ENCODE assay signal across 19 cellular contexts in genomic region chr21:29477941-29478340, GRCh38.
DNase-seq lines count a peak whose midpoint lies in the region; ATAC-seq and TF ChIP-seq lines count a peak whose summit lies in the region.
"Had no signal": no experiment of that assay in that cellular context is flagged by ENCODE, and none has a peak within 500 bp of the region (broad histone marks: within the 10 kb centered on the region; RNA-seq: fewer than 3 reads in every experiment).

No MANE protein-coding gene starts in this region.

- H3K9me3 ChIP-seq in left lung: no peaks in the 10 kb centered on the region

- intact Hi-C loops in left lung (cut with DNase I): loop anchor here in 1 of 2 donors (10.0 kb wide), 1 partner anchor 367 kb away; no protein-coding TSS in a partner anchor

- H3K4me1 ChIP-seq in left lung: peaks cover 0 to 6% of the 10 kb centered on the region in 2 donors
- H3K4me1 ChIP-seq: parathyroid adenoma had no signal

- H3K4me3 ChIP-seq in astrocyte of the spinal cord (ENCODE audit: low read depth, low read length): no peak overlapping the region
- H3K4me3 ChIP-seq in left lung: no peak overlapping the region
- H3K4me3 ChIP-seq: cardiac muscle cell, PC-9 had no signal

- peak; percentile 35 for ATAC-seq in left lung
- no peak for ATAC-seq in HG03135 (IDR thresholded peaks at IDR 0.05; ENCODE audit: unreplicated experiment)

- H3K27me3 ChIP-seq in left lung: no peaks in the 10 kb centered on the region
- H3K27me3 ChIP-seq: cardiac muscle cell had no signal

- DNase-seq in ELR (ENCODE audit: low read depth) (peak; percentile 59), MV-4-11 (lab: John Stamatoyannopoulos, UW) (peak; percentile 91), astrocyte of the spinal cord (ENCODE audit: low read depth, low spot score) (peak; percentile 81), left lung (no peak), putamen (ENCODE audit: low spot score) (no peak), NCI-H2107 (lab: John Stamatoyannopoulos, UW) (no peak), NAMALWA (ENCODE audit: low spot score) (no peak)
- DNase-seq: activated B cell treated with CpG ODN at 0.5 μM for 24 hours; activated naive CD4-positive, alpha-beta T cell; DMS 273 treated with DMSO at 0.1 percent for 48 hours; endodermal cell; head of caudate nucleus; NCI-H1105 treated with DMSO at 0.1 percent for 48 hours; NCI-H345; PC-9; stimulated activated CD4-positive, alpha-beta T cell treated with anti-CD3 and anti-CD28 coated beads, Interleukin-15, amount 100 ng/mL, for 24 hours had no signal

- H3K36me3 ChIP-seq in left lung: no peaks in the 10 kb centered on the region
- H3K36me3 ChIP-seq: cardiac muscle cell had no signal

- TF ChIP-seq CTCF in astrocyte of the spinal cord (IDR thresholded peaks at IDR 0.05; ENCODE audit: low read depth, low read length) (no peak), left lung (IDR thresholded peaks at IDR 0.05) (no peak)

- no peak overlapping the region for H3K27ac ChIP-seq in left lung
- H3K27ac ChIP-seq: cardiac muscle cell, parathyroid adenoma, PC-9 had no signal

- in situ Hi-C loops in astrocyte of the spinal cord (cut with HindIII; ENCODE audit: low sequenced_read_pairs): no loop called here

Comparison
In these comparisons a context has a peak if more than half of its experiments do, and no peak if none do; other contexts are left out.
1. DNase-seq: peak in ELR (single experiment), MV-4-11 (single experiment) and astrocyte of the spinal cord (single experiment); none in left lung (0 of 2), putamen (single experiment), NCI-H2107 (single experiment) and NAMALWA (single experiment).